In genomic region chr7:26688936-26689506, GRCh38 we compare ENCODE assay signal across 1 cellular context.
TF ChIP-seq lines count a peak whose summit lies in the region.

No MANE protein-coding gene starts in this region.

TF ChIP-seq in GM23338, 12 proteins besides CTCF, POLR2A, EP300 and RAD21 (continued from another document):
- TF ChIP-seq ETS1 (IDR thresholded peaks at IDR 0.05) (no peak), JUNB (IDR thresholded peaks at IDR 0.05; ENCODE audit: unreplicated experiment) (no peak), ZNF114 (CRISPR knock-in tag; IDR thresholded peaks at IDR 0.05) (no peak)
